In genomic region chr17:63445065-63445464, GRCh38 we compare ENCODE assay signal across 8 cellular contexts. TPM values are rescaled to one million over a fixed set of nuclear protein-coding genes. Genes with fewer than 3 reads are reported as not detected.
DNase-seq lines count a peak whose midpoint lies in the region; ATAC-seq and TF ChIP-seq lines count a peak whose summit lies in the region.

No MANE protein-coding gene starts in this region.

- intact Hi-C loops in CD4-positive, alpha-beta T cell (cut with DNase I, micrococcal nuclease) = no loop called here

- DNase-seq in CD4-positive, alpha-beta T cell = no peak
- DNase-seq in LNCaP clone FGC (ENCODE audit: low read depth) (no peak), iPS-NIHi7 (ENCODE audit: extremely low spot score) (no peak)

- H3K4me3 Mint-ChIP-seq in CD4-positive, alpha-beta T cell = peak overlapping the region; percentile 90
- peak overlapping the region; percentile 80 to 82 (median 82) for H3K4me3 Mint-ChIP-seq in nephron

- ATAC-seq in CD4-positive, alpha-beta T cell (ENCODE audit: poor library complexity) = no peak
- ATAC-seq in HG02588 (IDR thresholded peaks at IDR 0.05; ENCODE audit: unreplicated experiment) = no peak
- no peak for ATAC-seq in GM18861 (IDR thresholded peaks at IDR 0.05; ENCODE audit: unreplicated experiment)
- ATAC-seq in HG03439 (IDR thresholded peaks at IDR 0.05; ENCODE audit: unreplicated experiment) = no peak

- no peak for TF ChIP-seq CTCF in CD4-positive, alpha-beta T cell (IDR thresholded peaks at IDR 0.05)
- TF ChIP-seq CTCF in LNCaP clone FGC (IDR thresholded peaks at IDR 0.05; ENCODE audit: control insufficient read depth, extremely low read depth, insufficient read depth) (no peak), nephron (IDR thresholded peaks at IDR 0.05; ENCODE audit: unreplicated experiment in 3 of 3) (no peak)

- no peaks in the 10 kb centered on the region for H3K27me3 ChIP-seq in CD4-positive, alpha-beta T cell (ENCODE audit: control insufficient read depth, insufficient read depth, low read length)
- no peaks in the 10 kb centered on the region for H3K27me3 ChIP-seq in duodenal mucosa (ENCODE audit: control insufficient read depth in 1 of 2, insufficient read depth in 2 of 2, low read length in 2 of 2)

- peak overlapping the region; percentile 43 to 68 for H3K9ac ChIP-seq in duodenal mucosa (ENCODE audit: low read depth in 1 of 2, low read length in 2 of 2)

- CTCF ChIA-PET in CD4-positive, alpha-beta T cell (lab: Charles Lee) = interaction anchor here (0.8 to 5.5 kb wide), 5 partner anchors 9 to 177 kb away, joined by 3 to 23 read pairs (median 8); partner anchors contain the start of gene MAP3K3

- POLR2A ChIA-PET in CD4-positive, alpha-beta T cell (lab: Charles Lee) = interaction anchor here (0.7 to 2.9 kb wide), 5 partner anchors 10 to 198 kb away, joined by 3 to 15 read pairs (median 7); partner anchors contain the start of gene ACE

- peak overlapping the region; percentile 85 for H3K27ac Mint-ChIP-seq in CD4-positive, alpha-beta T cell
- H3K27ac Mint-ChIP-seq in nephron = peak overlapping the region; percentile 57 to 77 (median 64)

- H3K27ac ChIP-seq in CD4-positive, alpha-beta T cell (ENCODE audit: low read depth, low read length) = peak overlapping the region; percentile 19
- H3K27ac ChIP-seq in duodenal mucosa (ENCODE audit: low read depth, low read length) = no peak overlapping the region

- peaks cover 0 to 5% of the 10 kb centered on the region in 2 donors for H3K36me3 ChIP-seq in duodenal mucosa (ENCODE audit: control insufficient read depth in 1 of 2, insufficient read depth in 2 of 2, low read length in 2 of 2)

- H3K9me3 Mint-ChIP-seq in CD4-positive, alpha-beta T cell = no peaks in the 10 kb centered on the region
- H3K9me3 Mint-ChIP-seq in nephron = no peaks in the 10 kb centered on the region

- H3K36me3 Mint-ChIP-seq in CD4-positive, alpha-beta T cell (ENCODE audit: low read depth) = no peaks in the 10 kb centered on the region
- no peaks in the 10 kb centered on the region for H3K36me3 Mint-ChIP-seq in nephron (ENCODE audit: low read depth)

- peaks cover 22 to 41% of the 10 kb centered on the region in 2 donors for H3K4me1 ChIP-seq in duodenal mucosa (ENCODE audit: control insufficient read depth in 1 of 2, insufficient read depth in 2 of 2, low read length in 2 of 2)

- peak overlapping the region; percentile 82 for H3K4me3 ChIP-seq in LNCaP clone FGC (ENCODE audit: low read depth, low read length)
- H3K4me3 ChIP-seq in duodenal mucosa (ENCODE audit: low read depth in 1 of 2, low read length in 2 of 2) = peak overlapping the region; percentile 70 to 77

- peaks cover 6% of the 10 kb centered on the region for H3K27me3 Mint-ChIP-seq in CD4-positive, alpha-beta T cell
- H3K27me3 Mint-ChIP-seq in nephron (ENCODE audit: low read depth) = peaks cover 13% of the 10 kb centered on the region

- H3K9me3 ChIP-seq in CD4-positive, alpha-beta T cell (ENCODE audit: control insufficient read depth, low read length) = no peaks in the 10 kb centered on the region
- no peaks in the 10 kb centered on the region for H3K9me3 ChIP-seq in duodenal mucosa (ENCODE audit: control insufficient read depth in 1 of 2, low read length in 2 of 2)

- peaks cover 45% of the 10 kb centered on the region for H3K4me1 Mint-ChIP-seq in CD4-positive, alpha-beta T cell (ENCODE audit: low read depth)
- peaks cover 22% of the 10 kb centered on the region for H3K4me1 Mint-ChIP-seq in nephron

RNA-seq across cellular contexts. Expression of gene CYB561, which starts 1.0 kb away (rescaled TPM):
- 10 to 100 TPM; 17.4 to 18.1 TPM for total RNA-seq in CD4-positive, alpha-beta T cell

RNA-seq across cellular contexts. Expression of gene ACE, which starts 31.8 kb away (rescaled TPM):
- total RNA-seq in CD4-positive, alpha-beta T cell = 10 to 100 TPM in 1 of 2 experiments, 1 to 10 TPM in 1; 7.4 to 10.2 TPM
